ENCODE assay signal across 1 cellular context in genomic region chr6:170434114-170434820, GRCh38.
TF ChIP-seq lines count a peak whose summit lies in the region.

No MANE protein-coding gene starts in this region.

TF ChIP-seq in WTC11, 78 proteins besides CTCF, POLR2A, EP300 and RAD21 (continued from another document):
- TF ChIP-seq NR2C2 (CRISPR knock-in tag; IDR thresholded peaks at IDR 0.05): no peak
- TF ChIP-seq, protein P1, sequence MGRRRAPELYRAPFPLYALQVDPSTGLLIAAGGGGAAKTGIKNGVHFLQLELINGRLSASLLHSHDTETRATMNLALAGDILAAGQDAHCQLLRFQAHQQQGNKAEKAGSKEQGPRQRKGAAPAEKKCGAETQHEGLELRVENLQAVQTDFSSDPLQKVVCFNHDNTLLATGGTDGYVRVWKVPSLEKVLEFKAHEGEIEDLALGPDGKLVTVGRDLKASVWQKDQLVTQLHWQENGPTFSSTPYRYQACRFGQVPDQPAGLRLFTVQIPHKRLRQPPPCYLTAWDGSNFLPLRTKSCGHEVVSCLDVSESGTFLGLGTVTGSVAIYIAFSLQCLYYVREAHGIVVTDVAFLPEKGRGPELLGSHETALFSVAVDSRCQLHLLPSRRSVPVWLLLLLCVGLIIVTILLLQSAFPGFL (CRISPR knock-in tag; IDR thresholded peaks at IDR 0.05; ENCODE audit: borderline replicate concordance): no peak
- no peak for TF ChIP-seq GRHL2 (CRISPR knock-in tag; IDR thresholded peaks at IDR 0.05; ENCODE audit: insufficient replicate concordance, severe bottlenecking)
- TF ChIP-seq, protein P2, sequence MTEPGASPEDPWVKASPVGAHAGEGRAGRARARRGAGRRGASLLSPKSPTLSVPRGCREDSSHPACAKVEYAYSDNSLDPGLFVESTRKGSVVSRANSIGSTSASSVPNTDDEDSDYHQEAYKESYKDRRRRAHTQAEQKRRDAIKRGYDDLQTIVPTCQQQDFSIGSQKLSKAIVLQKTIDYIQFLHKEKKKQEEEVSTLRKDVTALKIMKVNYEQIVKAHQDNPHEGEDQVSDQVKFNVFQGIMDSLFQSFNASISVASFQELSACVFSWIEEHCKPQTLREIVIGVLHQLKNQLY (CRISPR knock-in tag; IDR thresholded peaks at IDR 0.05): no peak
- no peak for TF ChIP-seq ZNF121 (CRISPR knock-in tag; IDR thresholded peaks at IDR 0.05)
